Comparison of ENCODE assay signal across 8 cellular contexts in the genomic region with DNA sequence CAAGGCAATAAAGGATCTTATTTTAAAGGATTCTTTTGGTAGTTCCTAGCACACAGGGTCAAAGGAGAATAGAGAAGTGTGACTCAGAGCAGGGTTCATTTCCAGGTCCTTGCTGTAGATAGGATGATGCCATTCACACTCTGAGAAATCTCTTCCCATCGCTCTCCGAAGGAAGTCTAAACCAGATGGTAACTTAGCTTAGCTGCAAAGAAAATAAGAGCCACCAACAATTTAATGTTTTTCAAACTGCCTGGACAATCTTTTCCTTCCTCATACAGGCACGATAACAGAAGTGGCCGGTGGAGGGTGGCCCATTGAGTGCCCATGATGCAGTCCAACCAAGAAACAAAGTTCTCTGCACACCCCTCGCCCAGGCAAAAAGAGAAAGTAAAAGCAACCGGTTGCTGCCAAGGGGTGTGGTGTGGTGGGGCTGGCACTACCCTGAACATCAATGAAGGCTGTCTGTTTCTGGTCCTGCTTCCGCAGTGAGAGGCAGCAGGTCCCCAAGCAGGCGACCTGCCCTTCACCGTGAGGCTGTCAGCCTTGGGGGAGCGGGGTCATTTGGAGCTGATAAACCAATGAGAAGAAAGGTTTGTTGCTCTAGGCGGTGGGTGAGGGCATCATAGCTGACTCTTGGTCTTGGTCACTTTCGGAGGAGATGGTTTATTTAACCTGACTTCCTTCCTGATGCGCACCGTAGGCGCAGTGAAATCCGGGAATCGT. TPM values are rescaled to one million over a fixed set of nuclear protein-coding genes. Genes with fewer than 3 reads are reported as not detected.
DNase-seq lines count a peak whose midpoint lies in the region; ATAC-seq, FAIRE-seq and TF ChIP-seq lines count a peak whose summit lies in the region.

No MANE protein-coding gene starts in this region.

- no peaks in the 10 kb centered on the region for H3K79me1 ChIP-seq in H1 (ENCODE audit: low read depth, low read length)

- H4K91ac ChIP-seq in H1 (replicated peaks; ENCODE audit: insufficient read length, low read length): no peak overlapping the region

- H3K4me2 ChIP-seq in H1 (ENCODE audit: insufficient read depth in 1 of 2, low read depth in 2 of 2, low read length in 2 of 2): peak overlapping the region; percentile 80 to 81
- no peak overlapping the region for H3K4me2 ChIP-seq in neural cell (ENCODE audit: low read length)

- peak; percentile 62 for TF ChIP-seq POLR2A in GM18951 (IDR thresholded peaks at IDR 0.05; ENCODE audit: extremely low read depth, insufficient read depth, insufficient read length)
- no peak for TF ChIP-seq POLR2A in H1 (IDR thresholded peaks at IDR 0.05; ENCODE audit: control extremely low read depth in 1 of 2, low read depth in 2 of 2, low read length in 2 of 2)

- TF ChIP-seq EP300 in H1 (IDR thresholded peaks at IDR 0.05; ENCODE audit: borderline replicate concordance in 1 of 2, low read depth in 2 of 2, low read length in 2 of 2) (no peak), neural cell (conservative IDR thresholded peaks at IDR 0.05; ENCODE audit: poor library complexity, severe bottlenecking) (no peak)

- H3K79me2 ChIP-seq in ACC112 (ENCODE audit: control insufficient read depth, insufficient read depth, low read length, unreplicated experiment) (no peaks in the 10 kb centered on the region), H1 (ENCODE audit: control insufficient read depth in 1 of 2, insufficient read depth in 2 of 2, low read length in 2 of 2) (no peaks in the 10 kb centered on the region), neural cell (replicated peaks; ENCODE audit: insufficient read depth, low read length) (no peaks in the 10 kb centered on the region)

- H2AFZ ChIP-seq in ACC112 (ENCODE audit: low read length, unreplicated experiment) (peak overlapping the region; percentile 92), H1 (ENCODE audit: low read length) (peak overlapping the region; percentile 83), neural cell (ENCODE audit: low read depth, low read length) (no peak overlapping the region)

- no peak overlapping the region; the same call in 1 of the 2 replicates for H4K8ac ChIP-seq in H1 (ENCODE audit: extremely low read depth, insufficient read depth, low read length)

- H3K23ac ChIP-seq in H1 (ENCODE audit: insufficient read length): no peak overlapping the region

- no peak for TF ChIP-seq RAD21 in H1 (IDR thresholded peaks at IDR 0.05 in 1 of 2, conservative IDR thresholded peaks at IDR 0.05 in 1 of 2; ENCODE audit: low read depth in 2 of 2, low read length in 2 of 2)
- TF ChIP-seq RAD21 in neural cell (conservative IDR thresholded peaks at IDR 0.05): no peak

- 0 out of 2 replicates have a peak overlapping the region, but pooled peaks have one; percentile 5 for H2BK12ac ChIP-seq in H1 (ENCODE audit: low read depth, low read length)

- no peak for FAIRE-seq in H1 (lab: Jason Lieb, UNC)

- no peak overlapping the region; the same call in 1 of the 2 replicates for H2BK15ac ChIP-seq in H1 (ENCODE audit: low read length)

- CTCF ChIA-PET in H1 (lab: Charles Lee; ENCODE audit: partially characterized antibody): interaction anchor here (1.6 to 3.6 kb wide), 2 partner anchors 8 to 17 kb away, joined by 4 to 22 read pairs; no protein-coding TSS in a partner anchor

- H2BK5ac ChIP-seq in H1 (ENCODE audit: low read depth, low read length): no peak overlapping the region

- whole genome bisulfite sequencing in H1 (ENCODE audit: extremely low coverage in 1 of 2, insufficient coverage in 1 of 2, insufficient read length in 1 of 2, insufficient replicate concordance in 2 of 2, low coverage in 1 of 2, low lambda C conversion rate in 2 of 2, missing lambda C conversion rate in 1 of 2), 2 experiments: 51% methylated on average over 17 of the region's 17 CpGs; no CpG with 5 or more reads in 1 of the 2 experiments

- H3K9me2 ChIP-seq in neural cell (ENCODE audit: insufficient read depth, low read length): no peaks in the 10 kb centered on the region

- in situ Hi-C loops in GM18951 (cut with MboI; ENCODE audit: low sequenced_read_pairs, unreplicated experiment): no loop called here

- H3K27me3 ChIP-seq in ACC112 (ENCODE audit: insufficient read depth, low read length): peaks cover 5% of the 10 kb centered on the region; the same call in 1 of the 2 replicates
- peaks cover 0 to 28% (median 21%) of the 10 kb centered on the region in 4 experiments; a peak in 6 of 7 replicates for H3K27me3 ChIP-seq in H1 (replicated peaks in 1 of 4; ENCODE audit: control insufficient read depth in 3 of 4, extremely low read depth in 1 of 4, insufficient read depth in 3 of 4, low read length in 3 of 4)
- peaks cover 60% of the 10 kb centered on the region for H3K27me3 ChIP-seq in neural cell (ENCODE audit: insufficient read depth, low read depth, low read length)
- H3K27me3 ChIP-seq in thoracic aorta (replicated peaks; ENCODE audit: insufficient read depth): no peaks in the 10 kb centered on the region

- H3K14ac ChIP-seq in H1 (ENCODE audit: insufficient read length): no peak overlapping the region

- H4K20me1 ChIP-seq in H1 (replicated peaks in 1 of 2; ENCODE audit: control insufficient read depth in 1 of 2, insufficient read depth in 2 of 2, low read length in 2 of 2) (no peaks in the 10 kb centered on the region), neural cell (ENCODE audit: insufficient read depth) (no peaks in the 10 kb centered on the region)

- H3K27ac ChIP-seq in ACC112 (ENCODE audit: low read depth, low read length) (no peak overlapping the region), H1 (ENCODE audit: low read depth, low read length) (no peak overlapping the region), neural cell (ENCODE audit: low read length) (no peak overlapping the region), thoracic aorta (peak overlapping the region; percentile 40 to 46)

- H3K9me3 ChIP-seq in H1 (ENCODE audit: insufficient read depth in 2 of 2, low read depth in 1 of 2, low read length in 1 of 2) (no peaks in the 10 kb centered on the region), neural cell (ENCODE audit: low read length) (no peaks in the 10 kb centered on the region), thoracic aorta (no peaks in the 10 kb centered on the region)

- no peak overlapping the region for H3K56ac ChIP-seq in H1 (replicated peaks; ENCODE audit: insufficient read length, low read depth, low read length)

- peaks cover 5% of the 10 kb centered on the region; the same call in 1 of the 2 replicates for H3K23me2 ChIP-seq in H1 (ENCODE audit: low read depth, low read length)

- ATAC-seq in HG03432 (IDR thresholded peaks at IDR 0.05; ENCODE audit: unreplicated experiment) (peak; percentile 35), thoracic aorta (ENCODE audit: insufficient number of reproducible peaks, low FRiP score, low read depth) (no peak)

- TF ChIP-seq CTCF in H1 (IDR thresholded peaks at IDR 0.05; ENCODE audit: control extremely low read depth in 1 of 3, insufficient read depth in 1 of 3, low read depth in 1 of 3, low read length in 3 of 3) (no peak), neural cell (IDR thresholded peaks at IDR 0.05; ENCODE audit: poor library complexity, severe bottlenecking) (no peak), thoracic aorta (IDR thresholded peaks at IDR 0.05) (no peak)

- no peak overlapping the region for H2BK120ac ChIP-seq in H1 (replicated peaks; ENCODE audit: low read depth, low read length)

- H4K5ac ChIP-seq in H1 (ENCODE audit: insufficient read length, low read depth, low read length): no peak overlapping the region

- H2BK20ac ChIP-seq in H1 (ENCODE audit: low read length): no peak overlapping the region

- H3K4me3 ChIP-seq in ACC112 (ENCODE audit: low read depth, low read length): peak overlapping the region; percentile 79
- H3K4me3 ChIP-seq in H1 (ENCODE audit: extremely low read depth in 1 of 4, insufficient read depth in 2 of 4, low read depth in 3 of 4, low read length in 4 of 4): peak overlapping the region; percentile 43 to 77 (median 60)
- peak overlapping the region; percentile 59 for H3K4me3 ChIP-seq in neural cell (ENCODE audit: low read length)
- H3K4me3 ChIP-seq in thoracic aorta: peak overlapping the region; percentile 88

- H3K36me3 ChIP-seq in ACC112 (ENCODE audit: insufficient read depth, low read length) (no peaks in the 10 kb centered on the region), H1 (ENCODE audit: control insufficient read depth in 2 of 4, insufficient read depth in 4 of 4, low read length in 3 of 4) (no peaks in the 10 kb centered on the region), neural cell (ENCODE audit: insufficient read depth, low read length) (no peaks in the 10 kb centered on the region), thoracic aorta (no peaks in the 10 kb centered on the region)

- peak; percentile 47 to 55 for DNase-seq in activated CD4-positive, alpha-beta T cell treated with anti-CD3 and anti-CD28 coated beads for 4 hours
- DNase-seq in H1 (ENCODE audit: low read depth in 1 of 2, low spot score in 2 of 2) (no peak), thoracic aorta (ENCODE audit: low spot score) (no peak), HK-2 (ENCODE audit: unreplicated experiment) (no peak)

- POLR2A ChIA-PET in H1 (lab: Charles Lee; ENCODE audit: partially characterized antibody): interaction anchor here (1.0 to 1.5 kb wide), 2 partner anchors 8 to 9 kb away, joined by 3 to 5 read pairs; no protein-coding TSS in a partner anchor

- H3K4ac ChIP-seq in H1 (replicated peaks; ENCODE audit: insufficient read length, low read depth, low read length): no peak overlapping the region

- H3K4me1 ChIP-seq in ACC112 (ENCODE audit: control insufficient read depth, insufficient read depth, low read length, unreplicated experiment) (no peaks in the 10 kb centered on the region), H1 (replicated peaks in 1 of 4; ENCODE audit: control insufficient read depth in 3 of 4, insufficient read depth in 4 of 4, low read length in 3 of 4) (peaks cover 0 to 2% (median under 1%) of the 10 kb centered on the region in 4 experiments; a peak in 3 of 7 replicates), thoracic aorta (ENCODE audit: control insufficient read depth in 1 of 2, low read depth in 2 of 2) (peaks cover 0 to 3% of the 10 kb centered on the region in 2 donors)

- no peak overlapping the region for H3K9ac ChIP-seq in H1 (replicated peaks in 1 of 4; ENCODE audit: extremely low read depth in 1 of 4, low read depth in 3 of 4, low read length in 3 of 4)
- H3K9ac ChIP-seq in neural cell (ENCODE audit: low read length): no peak overlapping the region

- no peaks in the 10 kb centered on the region for H3F3A ChIP-seq in neural cell (ENCODE audit: insufficient read depth, low read length, poor library complexity, severe bottlenecking)

- H3K18ac ChIP-seq in H1 (ENCODE audit: extremely low read depth, low read length): peak overlapping the region; percentile 40; the same call in 1 of the 2 replicates

- no peak overlapping the region for H2AK5ac ChIP-seq in H1 (ENCODE audit: low read depth, low read length)

RNA-seq across cellular contexts. Expression of a gene that starts 1.0 kb away (rescaled TPM):
- total RNA-seq in H1 (2021; fragmentation: NEBNext Ultra II Directional; extraction: Animal tissue kit (Norgen Biotek cat#: 25700)): 4.2 and 5.5 TPM in 2 replicates
- polyA plus RNA-seq in H1 (2011; rRNA removed): 2.7 TPM in 2 replicates
- polyA plus RNA-seq in H1 (2011; cell fraction: cytosol; rRNA removed): 2.6 TPM
- polyA plus RNA-seq in H1 (2011; cell fraction: nucleus; rRNA removed): 3.5 TPM
- polyA plus RNA-seq in H1 (2012, experiment 1 of 2): 1.6 to 2.6 TPM (median 2.3 TPM) in 4 replicates
- 0.20 TPM for polyA plus RNA-seq in H1 (2012, experiment 2 of 2)
- polyA plus RNA-seq in H1 (2013, experiment 1 of 2): 5.0 TPM
- polyA plus RNA-seq in H1 (2013, experiment 2 of 2): 4.7 TPM
- 6.5 and 8.1 TPM in 2 replicates for polyA minus RNA-seq in H1 (2011; rRNA and poly(A)+ RNA removed)
- polyA minus RNA-seq in H1 (2011; cell fraction: cytosol; rRNA and poly(A)+ RNA removed): 2.7 TPM
- 14.5 TPM for polyA minus RNA-seq in H1 (2011; cell fraction: nucleus; rRNA and poly(A)+ RNA removed)
- not detected in 2 replicates for polyA plus RNA-seq in neural cell
- not detected in 2 replicates for polyA minus RNA-seq in neural cell
- total RNA-seq in thoracic aorta: 10 to 100 TPM in 1 of 2 donors, 1 to 10 TPM in 1; 8.7 to 10.6 TPM

Comparison
In these comparisons a context has a peak if more than half of its experiments do, and no peak if none do; other contexts are left out.
1. H3K27ac ChIP-seq: peak in thoracic aorta (2 of 2); none in ACC112 (single experiment), H1 (single experiment) and neural cell (single experiment).
2. DNase-seq: peak in activated CD4-positive, alpha-beta T cell treated with anti-CD3 and anti-CD28 coated beads for 4 hours (2 of 2); none in H1 (0 of 2), thoracic aorta (single experiment) and HK-2 (single experiment).
3. Peak in every context shown above with its lines, with median percentiles within 50 percentile points of each other: H3K4me3 ChIP-seq.